Comparison of ENCODE assay signal across 16 cellular contexts in the genomic region with DNA sequence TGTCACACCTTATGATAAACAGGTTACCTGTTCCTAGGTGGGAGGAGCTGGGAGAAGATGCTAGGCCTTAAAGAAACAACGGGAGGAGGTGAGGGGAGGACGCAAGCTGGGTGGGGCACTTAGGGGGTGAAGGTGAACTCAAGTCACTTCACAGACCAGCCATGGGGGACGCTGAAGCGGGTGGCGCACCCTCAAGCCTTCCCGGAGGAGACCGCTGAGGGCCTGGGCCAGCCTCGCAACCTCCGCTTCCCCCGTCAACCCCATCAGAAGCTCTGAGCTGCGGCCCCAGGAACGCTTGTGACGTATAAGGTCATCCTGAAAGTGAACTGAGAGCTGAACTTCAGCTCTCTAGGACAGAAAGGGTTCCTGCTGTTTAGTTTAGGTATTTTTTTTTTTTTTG.
A peak's percentile ranks its signal among the peaks of the same experiment; 100 is the strongest.
DNase-seq lines count a peak whose midpoint lies in the region; ATAC-seq and TF ChIP-seq lines count a peak whose summit lies in the region.
"Had no signal": no experiment of that assay in that cellular context is flagged by ENCODE, and none has a peak within 500 bp of the region (broad histone marks: within the 10 kb centered on the region; RNA-seq: fewer than 3 reads in every experiment).

No MANE protein-coding gene starts in this region.

- H3K18ac ChIP-seq in neuronal stem cell (ENCODE audit: low read length): no peak overlapping the region

- H2BK15ac ChIP-seq in neuronal stem cell (ENCODE audit: low read length): no peak overlapping the region

- H3K36me3 ChIP-seq in neuronal stem cell (replicated peaks in 1 of 2; ENCODE audit: control insufficient read depth in 2 of 2, insufficient read depth in 2 of 2, low read length in 2 of 2): no peaks in the 10 kb centered on the region
- H3K36me3 ChIP-seq in neural progenitor cell: no peaks in the 10 kb centered on the region
- no peaks in the 10 kb centered on the region for H3K36me3 ChIP-seq in ascending aorta

- H3K27ac Mint-ChIP-seq in activated naive CD8-positive, alpha-beta T cell treated with anti-CD3 and anti-CD28 coated beads for 36 hours: peak overlapping the region; percentile 12
- H3K27ac Mint-ChIP-seq in activated naive CD8-positive, alpha-beta T cell treated with anti-CD3 and anti-CD28 coated beads, Interleukin-2, amount 50 U/mL, for 24 hours: no peak overlapping the region
- H3K27ac Mint-ChIP-seq in neural progenitor cell: no peak overlapping the region
- H3K27ac Mint-ChIP-seq in WTC11: no peak overlapping the region
- H3K27ac Mint-ChIP-seq: CD4-positive, alpha-beta T cell; GM23338 had no signal

- WGBS in neuronal stem cell (ENCODE audit: extremely low coverage in 2 of 2, insufficient read length in 2 of 2, insufficient replicate concordance in 1 of 2), 2 donors: no CpG with 5 or more reads among the region's 13 CpGs

- H3K79me2 ChIP-seq in neural progenitor cell (ENCODE audit: low read depth): no peaks in the 10 kb centered on the region

- H3K27me3 ChIP-seq in neuronal stem cell (ENCODE audit: control insufficient read depth in 3 of 3, insufficient read depth in 3 of 3, low read depth in 1 of 3, low read length in 3 of 3): peaks cover 0 to 12% (median 0%) of the 10 kb centered on the region in 3 experiments
- no peaks in the 10 kb centered on the region for H3K27me3 ChIP-seq in neural progenitor cell
- no peaks in the 10 kb centered on the region for H3K27me3 ChIP-seq in ascending aorta

- no peaks in the 10 kb centered on the region for H3K79me1 ChIP-seq in neuronal stem cell (ENCODE audit: low read depth, low read length)

- H2BK5ac ChIP-seq in neuronal stem cell (ENCODE audit: low read length): no peak overlapping the region

- H3K27me3 Mint-ChIP-seq in activated naive CD8-positive, alpha-beta T cell treated with anti-CD3 and anti-CD28 coated beads for 36 hours: no peaks in the 10 kb centered on the region
- H3K27me3 Mint-ChIP-seq in activated naive CD8-positive, alpha-beta T cell treated with anti-CD3 and anti-CD28 coated beads, Interleukin-2, amount 50 U/mL, for 24 hours: no peaks in the 10 kb centered on the region
- H3K27me3 Mint-ChIP-seq in neural progenitor cell (ENCODE audit: insufficient read depth, low read depth) (no peaks in the 10 kb centered on the region), WTC11 (ENCODE audit: low read depth) (no peaks in the 10 kb centered on the region)
- H3K27me3 Mint-ChIP-seq: CD4-positive, alpha-beta T cell had no signal

- H3K4me1 ChIP-seq in neuronal stem cell (ENCODE audit: control insufficient read depth in 2 of 2, insufficient read depth in 1 of 2, low read depth in 1 of 2, low read length in 2 of 2): peaks cover 2 to 9% of the 10 kb centered on the region in 2 donors
- H3K4me1 ChIP-seq in neural progenitor cell: peaks cover 19% of the 10 kb centered on the region
- no peaks in the 10 kb centered on the region for H3K4me1 ChIP-seq in ascending aorta

- peaks cover 3% of the 10 kb centered on the region for H3K4me1 Mint-ChIP-seq in activated naive CD8-positive, alpha-beta T cell treated with anti-CD3 and anti-CD28 coated beads for 36 hours
- H3K4me1 Mint-ChIP-seq in activated naive CD8-positive, alpha-beta T cell treated with anti-CD3 and anti-CD28 coated beads, Interleukin-2, amount 50 U/mL, for 24 hours: peaks cover 4% of the 10 kb centered on the region
- H3K4me1 Mint-ChIP-seq in neural progenitor cell (peaks cover 23% of the 10 kb centered on the region), WTC11 (peaks cover 17% of the 10 kb centered on the region)

- no peak for TF ChIP-seq CTCF in neural progenitor cell (IDR thresholded peaks at IDR 0.05)
- TF ChIP-seq CTCF in ascending aorta (IDR thresholded peaks at IDR 0.05): no peak
- no peak for TF ChIP-seq CTCF in WTC11 (IDR thresholded peaks at IDR 0.05)

- H3K4me3 ChIP-seq in neuronal stem cell (ENCODE audit: low read length in 2 of 2): no peak overlapping the region
- H3K4me3 ChIP-seq in neural progenitor cell: no peak overlapping the region
- H3K4me3 ChIP-seq in ascending aorta: no peak overlapping the region
- H3K4me3 ChIP-seq: GM23338 had no signal

- ATAC-seq in activated naive CD8-positive, alpha-beta T cell treated with anti-CD3 and anti-CD28 coated beads, Interleukin-2, amount 50 U/mL, for 24 hours: no peak
- ATAC-seq in WTC11: no peak
- ATAC-seq: GM23338 had no signal

- no peak overlapping the region for H2AFZ ChIP-seq in neuronal stem cell (ENCODE audit: low read length)
- no peak overlapping the region for H2AFZ ChIP-seq in neural progenitor cell (replicated peaks)
- H2AFZ ChIP-seq: GM23338 had no signal

- H4K20me1 ChIP-seq in neural progenitor cell (ENCODE audit: low read depth): no peaks in the 10 kb centered on the region

- peaks cover 3% of the 10 kb centered on the region for H3F3A ChIP-seq in neural progenitor cell (ENCODE audit: low read depth)

- POLR2A ChIA-PET in WTC11 (lab: Charles Lee): no interaction called here

- H2AK5ac ChIP-seq in neuronal stem cell (ENCODE audit: low read depth, low read length): peak overlapping the region; percentile 69

- H4K91ac ChIP-seq in neuronal stem cell (ENCODE audit: low read depth, low read length, poor library complexity): no peak overlapping the region

- H3K4ac ChIP-seq in neuronal stem cell (ENCODE audit: low read length): no peak overlapping the region

- no peak overlapping the region for H3K14ac ChIP-seq in neuronal stem cell (ENCODE audit: low read length)

- H3K23ac ChIP-seq in neuronal stem cell (ENCODE audit: low read depth, low read length, poor library complexity): no peak overlapping the region

- no peaks in the 10 kb centered on the region for H3K9me3 ChIP-seq in neuronal stem cell (replicated peaks in 1 of 2; ENCODE audit: control insufficient read depth in 2 of 2, insufficient read depth in 1 of 2, low read depth in 1 of 2, low read length in 2 of 2)
- no peaks in the 10 kb centered on the region for H3K9me3 ChIP-seq in neural progenitor cell (ENCODE audit: low read depth)
- H3K9me3 ChIP-seq in ascending aorta: no peaks in the 10 kb centered on the region
- H3K9me3 ChIP-seq: Caco-2 had no signal

- no peak overlapping the region for H3K9ac ChIP-seq in neuronal stem cell (ENCODE audit: low read depth, low read length, poor library complexity)
- H3K9ac ChIP-seq in neural progenitor cell: no peak overlapping the region

- no peak overlapping the region for H2BK12ac ChIP-seq in neuronal stem cell (ENCODE audit: low read length)

- no peak for DNase-seq in activated naive CD8-positive, alpha-beta T cell treated with anti-CD3 and anti-CD28 coated beads for 36 hours
- DNase-seq in activated naive CD8-positive, alpha-beta T cell treated with anti-CD3 and anti-CD28 coated beads, Interleukin-2, amount 50 U/mL, for 24 hours: no peak
- DNase-seq in islet precursor cell (peak; percentile 26), neuronal stem cell (ENCODE audit: low spot score) (no peak), neural progenitor cell (ENCODE audit: low spot score) (no peak), ascending aorta (ENCODE audit: low spot score in 2 of 2) (no peak), WTC11 (ENCODE audit: low spot score) (no peak)
- DNase-seq: ACHN; AML-193; Caco-2; CD4-positive, alpha-beta T cell; GDM1; HCEC 1CT had no signal

- no peaks in the 10 kb centered on the region for H3K9me3 Mint-ChIP-seq in activated naive CD8-positive, alpha-beta T cell treated with anti-CD3 and anti-CD28 coated beads for 36 hours
- no peaks in the 10 kb centered on the region for H3K9me3 Mint-ChIP-seq in activated naive CD8-positive, alpha-beta T cell treated with anti-CD3 and anti-CD28 coated beads, Interleukin-2, amount 50 U/mL, for 24 hours
- H3K9me3 Mint-ChIP-seq in neural progenitor cell: peaks cover 4% of the 10 kb centered on the region
- H3K9me3 Mint-ChIP-seq in WTC11: no peaks in the 10 kb centered on the region
- H3K9me3 Mint-ChIP-seq: CD4-positive, alpha-beta T cell; GM23338 had no signal

- intact Hi-C loops in ascending aorta (cut with DNase I): no loop called here

- H3K27ac ChIP-seq in neuronal stem cell (replicated peaks; ENCODE audit: low read length) (no peak overlapping the region), neural progenitor cell (no peak overlapping the region), ascending aorta (no peak overlapping the region)
- H3K27ac ChIP-seq: C4-2B, HL-60 had no signal

- no peaks in the 10 kb centered on the region for H3K36me3 Mint-ChIP-seq in activated naive CD8-positive, alpha-beta T cell treated with anti-CD3 and anti-CD28 coated beads for 36 hours
- H3K36me3 Mint-ChIP-seq in activated naive CD8-positive, alpha-beta T cell treated with anti-CD3 and anti-CD28 coated beads, Interleukin-2, amount 50 U/mL, for 24 hours (ENCODE audit: low read depth): no peaks in the 10 kb centered on the region
- H3K36me3 Mint-ChIP-seq in neural progenitor cell (no peaks in the 10 kb centered on the region), WTC11 (no peaks in the 10 kb centered on the region)

- no peak overlapping the region for H4K8ac ChIP-seq in neuronal stem cell (ENCODE audit: low read depth, low read length)

- H3K4me3 Mint-ChIP-seq in activated naive CD8-positive, alpha-beta T cell treated with anti-CD3 and anti-CD28 coated beads for 36 hours: no peak overlapping the region
- no peak overlapping the region for H3K4me3 Mint-ChIP-seq in activated naive CD8-positive, alpha-beta T cell treated with anti-CD3 and anti-CD28 coated beads, Interleukin-2, amount 50 U/mL, for 24 hours
- H3K4me3 Mint-ChIP-seq in neural progenitor cell (no peak overlapping the region), WTC11 (no peak overlapping the region)
- H3K4me3 Mint-ChIP-seq: CD4-positive, alpha-beta T cell; GM23338 had no signal

- no peak overlapping the region for H3K4me2 ChIP-seq in neuronal stem cell (ENCODE audit: insufficient read depth, low read length, poor library complexity, severe bottlenecking)
- H3K4me2 ChIP-seq in neural progenitor cell: no peak overlapping the region
- H3K4me2 ChIP-seq: GM23338 had no signal

- CTCF ChIA-PET in WTC11 (lab: Charles Lee): interaction anchor here (1.3 to 2.8 kb wide), 5 partner anchors 7 to 652 kb away, joined by 3 to 18 read pairs (median 5); no protein-coding TSS in a partner anchor

- H2BK120ac ChIP-seq in neuronal stem cell (ENCODE audit: low read depth, low read length): no peak overlapping the region

TF ChIP-seq in WTC11, 78 proteins besides CTCF, POLR2A, EP300 and RAD21:
- TF ChIP-seq GABPB1 (CRISPR knock-in tag; IDR thresholded peaks at IDR 0.05): no peak
